ENCODE assay signal across 2 cellular contexts in genomic region chr9:133943781-133944745, GRCh38.
TF ChIP-seq lines count a peak whose summit lies in the region.

No MANE protein-coding gene starts in this region.

TF ChIP-seq in GM23338, 12 proteins besides CTCF, POLR2A, EP300 and RAD21 (continued from another document):
- TF ChIP-seq ZNF462 (CRISPR knock-in tag; IDR thresholded peaks at IDR 0.05), result no peak
- TF ChIP-seq EZH2 (IDR thresholded peaks at IDR 0.05; ENCODE audit: low read depth, unreplicated experiment), result no peak
- no peak for TF ChIP-seq JUNB (IDR thresholded peaks at IDR 0.05; ENCODE audit: unreplicated experiment)
- no peak for TF ChIP-seq NANOG (IDR thresholded peaks at IDR 0.05; ENCODE audit: borderline replicate concordance)
- TF ChIP-seq REST (IDR thresholded peaks at IDR 0.05; ENCODE audit: unreplicated experiment), result no peak
- no peak for TF ChIP-seq ZNF331 (CRISPR knock-in tag; IDR thresholded peaks at IDR 0.05; ENCODE audit: low read depth)

TF ChIP-seq in SK-N-SH treated with all-trans-retinoic acid at 6 μM for 48 hours, 23 proteins besides CTCF, POLR2A, EP300 and RAD21 (continued from another document):
- no peak for TF ChIP-seq CREB5 (CRISPR knock-in tag; IDR thresholded peaks at IDR 0.05; ENCODE audit: low read depth)
- TF ChIP-seq GLIS3 (CRISPR knock-in tag; IDR thresholded peaks at IDR 0.05), result peak; percentile 63; the same call in 1 of the 2 replicates
- no peak for TF ChIP-seq PPARA (CRISPR knock-in tag; IDR thresholded peaks at IDR 0.05; ENCODE audit: borderline replicate concordance)
- 0 out of 2 replicates have a peak, but pooled peaks have one; percentile 37 for TF ChIP-seq CSRNP3 (CRISPR knock-in tag; IDR thresholded peaks at IDR 0.05)
- no peak for TF ChIP-seq OSR1 (CRISPR knock-in tag; IDR thresholded peaks at IDR 0.05)
- no peak for TF ChIP-seq ARNTL (CRISPR knock-in tag; IDR thresholded peaks at IDR 0.05; ENCODE audit: borderline replicate concordance, low read depth)
- TF ChIP-seq ZNF8 (CRISPR knock-in tag; IDR thresholded peaks at IDR 0.05), result 0 out of 2 replicates have a peak, but pooled peaks have one; percentile 22
- TF ChIP-seq TSHZ2 (CRISPR knock-in tag; IDR thresholded peaks at IDR 0.05), result peak; percentile 91
- no peak for TF ChIP-seq SNAI2 (CRISPR knock-in tag; IDR thresholded peaks at IDR 0.05)
- peak; percentile 69; the same call in 1 of the 2 replicates for TF ChIP-seq TCF4 (CRISPR knock-in tag; IDR thresholded peaks at IDR 0.05; ENCODE audit: borderline replicate concordance)
- no peak for TF ChIP-seq ZC3H10 (CRISPR knock-in tag; IDR thresholded peaks at IDR 0.05)
- peak; percentile 59; the same call in 1 of the 2 replicates for TF ChIP-seq PATZ1 (CRISPR knock-in tag; IDR thresholded peaks at IDR 0.05; ENCODE audit: borderline replicate concordance)
- 0 out of 2 replicates have a peak, but pooled peaks have one; percentile 23 for TF ChIP-seq ZFP3 (CRISPR knock-in tag; IDR thresholded peaks at IDR 0.05)
- TF ChIP-seq ISL1 (CRISPR knock-in tag; IDR thresholded peaks at IDR 0.05), result 0 out of 2 replicates have a peak, but pooled peaks have one; percentile 20
- TF ChIP-seq ZNF565 (CRISPR knock-in tag; conservative IDR thresholded peaks at IDR 0.05; ENCODE audit: low read depth), result 0 out of 2 replicates have a peak, but pooled peaks have one; percentile 32
TF ChIP-seq in SK-N-SH treated with all-trans-retinoic acid at 6 μM for 48 hours: peak in this region for 10.
